In the genomic region with DNA sequence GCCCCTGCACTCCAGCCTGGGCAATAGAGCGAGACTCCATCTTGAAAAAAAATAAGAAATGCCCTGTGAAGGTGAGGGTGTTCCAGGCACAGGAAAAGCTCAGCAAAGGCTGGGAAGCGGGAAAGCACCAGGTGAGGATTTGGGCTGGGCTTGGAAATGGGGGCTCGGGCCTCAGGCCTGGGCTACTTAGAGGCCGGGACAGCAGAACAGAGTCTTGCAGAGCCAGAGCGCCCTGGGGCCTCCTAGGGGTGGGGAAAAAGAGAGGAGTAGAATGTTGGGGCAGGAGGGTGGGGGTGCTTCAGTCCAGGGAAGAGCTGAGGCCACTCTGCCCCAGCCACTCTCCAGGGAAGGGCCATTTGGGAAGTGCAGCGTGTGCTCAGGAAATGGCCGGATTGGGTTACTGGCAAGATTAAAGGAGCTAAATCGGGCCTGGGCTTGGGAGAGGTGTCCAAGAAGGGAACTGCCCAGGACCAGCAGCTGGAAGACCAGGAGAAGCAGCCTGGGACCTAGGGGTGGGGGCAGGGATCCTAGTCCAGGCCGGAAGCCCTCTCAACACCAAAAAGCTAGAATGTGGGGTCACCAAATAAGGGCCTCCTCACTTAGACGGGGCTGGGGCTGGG, we compare ENCODE assay signal across 1 cellular context.
TF ChIP-seq lines count a peak whose summit lies in the region.

No MANE protein-coding gene starts in this region.

TF ChIP-seq in WTC11, 78 proteins besides CTCF, POLR2A, EP300 and RAD21 (continued from another document):
- TF ChIP-seq, protein P1, sequence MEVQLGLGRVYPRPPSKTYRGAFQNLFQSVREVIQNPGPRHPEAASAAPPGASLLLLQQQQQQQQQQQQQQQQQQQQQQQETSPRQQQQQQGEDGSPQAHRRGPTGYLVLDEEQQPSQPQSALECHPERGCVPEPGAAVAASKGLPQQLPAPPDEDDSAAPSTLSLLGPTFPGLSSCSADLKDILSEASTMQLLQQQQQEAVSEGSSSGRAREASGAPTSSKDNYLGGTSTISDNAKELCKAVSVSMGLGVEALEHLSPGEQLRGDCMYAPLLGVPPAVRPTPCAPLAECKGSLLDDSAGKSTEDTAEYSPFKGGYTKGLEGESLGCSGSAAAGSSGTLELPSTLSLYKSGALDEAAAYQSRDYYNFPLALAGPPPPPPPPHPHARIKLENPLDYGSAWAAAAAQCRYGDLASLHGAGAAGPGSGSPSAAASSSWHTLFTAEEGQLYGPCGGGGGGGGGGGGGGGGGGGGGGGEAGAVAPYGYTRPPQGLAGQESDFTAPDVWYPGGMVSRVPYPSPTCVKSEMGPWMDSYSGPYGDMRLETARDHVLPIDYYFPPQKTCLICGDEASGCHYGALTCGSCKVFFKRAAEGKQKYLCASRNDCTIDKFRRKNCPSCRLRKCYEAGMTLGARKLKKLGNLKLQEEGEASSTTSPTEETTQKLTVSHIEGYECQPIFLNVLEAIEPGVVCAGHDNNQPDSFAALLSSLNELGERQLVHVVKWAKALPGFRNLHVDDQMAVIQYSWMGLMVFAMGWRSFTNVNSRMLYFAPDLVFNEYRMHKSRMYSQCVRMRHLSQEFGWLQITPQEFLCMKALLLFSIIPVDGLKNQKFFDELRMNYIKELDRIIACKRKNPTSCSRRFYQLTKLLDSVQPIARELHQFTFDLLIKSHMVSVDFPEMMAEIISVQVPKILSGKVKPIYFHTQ (CRISPR knock-in tag; IDR thresholded peaks at IDR 0.05), result no peak
- no peak for TF ChIP-seq ATF1 (CRISPR knock-in tag; IDR thresholded peaks at IDR 0.05)
- TF ChIP-seq FOXP1 (CRISPR knock-in tag; IDR thresholded peaks at IDR 0.05; ENCODE audit: borderline replicate concordance), result no peak
- TF ChIP-seq, protein P2, sequence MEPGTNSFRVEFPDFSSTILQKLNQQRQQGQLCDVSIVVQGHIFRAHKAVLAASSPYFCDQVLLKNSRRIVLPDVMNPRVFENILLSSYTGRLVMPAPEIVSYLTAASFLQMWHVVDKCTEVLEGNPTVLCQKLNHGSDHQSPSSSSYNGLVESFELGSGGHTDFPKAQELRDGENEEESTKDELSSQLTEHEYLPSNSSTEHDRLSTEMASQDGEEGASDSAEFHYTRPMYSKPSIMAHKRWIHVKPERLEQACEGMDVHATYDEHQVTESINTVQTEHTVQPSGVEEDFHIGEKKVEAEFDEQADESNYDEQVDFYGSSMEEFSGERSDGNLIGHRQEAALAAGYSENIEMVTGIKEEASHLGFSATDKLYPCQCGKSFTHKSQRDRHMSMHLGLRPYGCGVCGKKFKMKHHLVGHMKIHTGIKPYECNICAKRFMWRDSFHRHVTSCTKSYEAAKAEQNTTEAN (CRISPR knock-in tag; IDR thresholded peaks at IDR 0.05), result no peak
